25 cellular contexts compared by ENCODE assay signal in the genomic region with DNA sequence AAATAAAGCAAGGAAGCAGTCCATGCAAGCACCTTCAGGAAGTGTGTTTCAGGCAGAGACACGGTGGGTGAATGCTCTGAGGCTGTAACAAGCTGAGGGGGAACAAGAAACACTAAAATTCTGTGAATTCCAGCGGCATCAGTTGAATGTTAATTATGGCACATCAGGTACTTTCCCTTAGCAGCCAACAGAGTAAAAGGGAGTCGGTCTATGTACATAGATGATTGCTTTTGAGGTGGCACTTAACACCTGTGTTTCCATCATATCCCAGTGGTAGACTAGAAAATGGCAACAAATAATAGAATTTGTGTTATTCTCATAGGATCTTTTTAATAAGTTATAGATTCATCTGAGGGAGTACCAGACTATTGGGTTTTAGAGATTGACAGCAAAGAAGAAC.
"Had no signal": no experiment of that assay in that cellular context is flagged by ENCODE, and none has a peak within 500 bp of the region (broad histone marks: within the 10 kb centered on the region; RNA-seq: fewer than 3 reads in every experiment).

No MANE protein-coding gene starts in this region.

- DNase-seq: activated CD4-positive, alpha-beta T cell treated with anti-CD3 and anti-CD28 coated beads for 48 hours; activated CD4-positive, alpha-beta T cell treated with anti-CD3 and anti-CD28 coated beads, Interleukin-2, amount 50 U/mL, for 4 hours; activated CD4-positive, CD25-positive, alpha-beta regulatory T cell treated with anti-CD3 and anti-CD28 coated beads, Interleukin-2, amount 50 U/mL, for 72 hours; activated CD8-positive, alpha-beta memory T cell treated with anti-CD3 and anti-CD28 coated beads for 24 hours; activated naive CD4-positive, alpha-beta T cell treated with anti-CD3 and anti-CD28 coated beads, Interleukin-2, amount 50 U/mL, for 16 hours; activated naive CD8-positive, alpha-beta T cell treated with anti-CD3 and anti-CD28 coated beads, Interleukin-2, amount 10 ng/mL, durations not matched to agents 7 days and 5 days; activated T-cell treated with anti-CD3 and anti-CD28 coated beads for 4 hours; activated T-cell treated with anti-CD3 and anti-CD28 coated beads, Interleukin-2, amount 50 U/mL, for 72 hours; adrenal gland; cerebellar nuclear complex; Karpas-422; NCI-H1417; NCI-H1930; NCI-H2171; NCI-H2227 treated with DMSO at 0.1 percent for 48 hours; NCI-H526; NK-92 treated with Interleukin-12 subunit alpha and Interleukin-12 subunit beta, amount 100 ng/mL, for 24 hours; Peyer's patch; Right ventricle myocardium superior; SJCRH30; SK-N-SH; T-helper 1 cell; WERI-Rb-1 had no signal

- H3K9ac ChIP-seq: SK-N-SH had no signal

- H3K4me3 Mint-ChIP-seq: activated naive CD8-positive, alpha-beta T cell treated with anti-CD3 and anti-CD28 coated beads, Interleukin-2, amount 10 ng/mL, durations not matched to agents 7 days and 5 days; activated T-cell treated with anti-CD3 and anti-CD28 coated beads, Interleukin-2, amount 50 U/mL, for 72 hours had no signal

- H3K36me3 ChIP-seq: adrenal gland, Peyer's patch, SJCRH30, WERI-Rb-1 had no signal

- H3K9me3 Mint-ChIP-seq: activated naive CD8-positive, alpha-beta T cell treated with anti-CD3 and anti-CD28 coated beads, Interleukin-2, amount 10 ng/mL, durations not matched to agents 7 days and 5 days; activated T-cell treated with anti-CD3 and anti-CD28 coated beads, Interleukin-2, amount 50 U/mL, for 72 hours had no signal

- H3K27me3 ChIP-seq: adrenal gland, Peyer's patch, SJCRH30 had no signal

- H3K4me2 ChIP-seq: SK-N-SH had no signal

- H3K4me1 ChIP-seq: SJCRH30 had no signal

- ATAC-seq: activated T-cell treated with anti-CD3 and anti-CD28 coated beads, Interleukin-2, amount 50 U/mL, for 72 hours; K562 had no signal

- H3K27ac ChIP-seq: adrenal gland, Peyer's patch, RWPE1, SJCRH30, WERI-Rb-1 had no signal

- H3K4me3 ChIP-seq: adrenal gland, K562, Peyer's patch, SJCRH30 had no signal

- H3K9me3 ChIP-seq: adrenal gland, Peyer's patch, SJCRH30, SK-N-SH had no signal

- H3K27ac Mint-ChIP-seq: activated naive CD8-positive, alpha-beta T cell treated with anti-CD3 and anti-CD28 coated beads, Interleukin-2, amount 10 ng/mL, durations not matched to agents 7 days and 5 days; activated T-cell treated with anti-CD3 and anti-CD28 coated beads, Interleukin-2, amount 50 U/mL, for 72 hours had no signal
